1 cellular context compared by ENCODE assay signal in the genomic region with DNA sequence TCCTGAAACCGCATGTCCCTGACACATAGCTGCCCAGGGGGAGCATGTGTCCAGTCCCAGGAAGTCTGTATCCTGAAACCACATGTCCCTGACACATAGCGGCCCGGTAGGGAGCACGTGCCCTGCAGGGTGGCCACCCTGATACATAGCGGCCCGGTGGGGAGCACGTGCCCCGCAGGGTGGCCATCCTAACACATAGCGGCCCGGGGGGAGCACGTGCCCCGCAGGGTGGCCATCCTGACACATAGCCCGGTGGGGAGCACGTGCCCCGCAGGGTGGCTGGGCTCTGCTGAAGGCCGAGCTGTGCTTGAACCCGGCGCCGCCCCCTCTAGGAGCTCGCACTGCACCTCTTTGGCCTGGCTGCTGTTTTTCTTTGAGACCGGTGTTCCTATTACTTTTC.
TF ChIP-seq lines count a peak whose summit lies in the region.

No MANE protein-coding gene starts in this region.

TF ChIP-seq in HepG2, 621 proteins besides CTCF, POLR2A, EP300 and RAD21:
- TF ChIP-seq AGO2 (optimal IDR thresholded peaks at IDR 0.05; ENCODE audit: low read depth, low read length) = peak; percentile 94
- TF ChIP-seq, protein P1, sequence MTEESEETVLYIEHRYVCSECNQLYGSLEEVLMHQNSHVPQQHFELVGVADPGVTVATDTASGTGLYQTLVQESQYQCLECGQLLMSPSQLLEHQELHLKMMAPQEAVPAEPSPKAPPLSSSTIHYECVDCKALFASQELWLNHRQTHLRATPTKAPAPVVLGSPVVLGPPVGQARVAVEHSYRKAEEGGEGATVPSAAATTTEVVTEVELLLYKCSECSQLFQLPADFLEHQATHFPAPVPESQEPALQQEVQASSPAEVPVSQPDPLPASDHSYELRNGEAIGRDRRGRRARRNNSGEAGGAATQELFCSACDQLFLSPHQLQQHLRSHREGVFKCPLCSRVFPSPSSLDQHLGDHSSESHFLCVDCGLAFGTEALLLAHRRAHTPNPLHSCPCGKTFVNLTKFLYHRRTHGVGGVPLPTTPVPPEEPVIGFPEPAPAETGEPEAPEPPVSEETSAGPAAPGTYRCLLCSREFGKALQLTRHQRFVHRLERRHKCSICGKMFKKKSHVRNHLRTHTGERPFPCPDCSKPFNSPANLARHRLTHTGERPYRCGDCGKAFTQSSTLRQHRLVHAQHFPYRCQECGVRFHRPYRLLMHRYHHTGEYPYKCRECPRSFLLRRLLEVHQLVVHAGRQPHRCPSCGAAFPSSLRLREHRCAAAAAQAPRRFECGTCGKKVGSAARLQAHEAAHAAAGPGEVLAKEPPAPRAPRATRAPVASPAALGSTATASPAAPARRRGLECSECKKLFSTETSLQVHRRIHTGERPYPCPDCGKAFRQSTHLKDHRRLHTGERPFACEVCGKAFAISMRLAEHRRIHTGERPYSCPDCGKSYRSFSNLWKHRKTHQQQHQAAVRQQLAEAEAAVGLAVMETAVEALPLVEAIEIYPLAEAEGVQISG (CRISPR knock-in tag; IDR thresholded peaks at IDR 0.05) = no peak
- no peak for TF ChIP-seq SP5 (CRISPR knock-in tag; IDR thresholded peaks at IDR 0.05; ENCODE audit: borderline replicate concordance, low read depth)
- TF ChIP-seq TGIF2 (CRISPR knock-in tag; IDR thresholded peaks at IDR 0.05) = no peak
- 0 out of 2 replicates have a peak, but pooled peaks have one; percentile 18 for TF ChIP-seq ZNF263 (CRISPR knock-in tag; IDR thresholded peaks at IDR 0.05)
- peak; percentile 34 for TF ChIP-seq TAF15 (IDR thresholded peaks at IDR 0.05; ENCODE audit: low read depth, low read length, poor library complexity, severe bottlenecking)
